Comparison of ENCODE assay signal across 27 cellular contexts in the genomic region with DNA sequence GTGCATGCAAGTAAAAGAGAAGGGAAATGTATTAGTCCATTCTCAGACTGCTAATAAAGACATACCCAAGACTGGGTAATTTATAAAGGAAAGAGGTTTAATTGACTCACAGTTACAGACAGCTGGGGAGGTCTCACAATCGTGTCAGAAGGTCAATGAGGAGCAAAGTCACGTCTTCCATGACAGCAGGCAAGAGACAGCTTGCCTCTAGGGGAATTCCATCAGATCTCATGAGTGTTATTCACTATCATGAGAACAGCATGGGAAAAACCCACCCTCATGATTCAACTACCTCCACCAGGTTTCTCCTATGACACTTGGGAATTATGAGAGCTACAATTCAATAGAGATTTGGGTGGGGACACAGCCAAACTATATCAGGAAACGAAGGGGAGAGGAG. TPM values are rescaled to one million over a fixed set of nuclear protein-coding genes. Genes with fewer than 3 reads are reported as not detected.
DNase-seq lines count a peak whose midpoint lies in the region; ATAC-seq and TF ChIP-seq lines count a peak whose summit lies in the region.
"Had no signal": no experiment of that assay in that cellular context is flagged by ENCODE, and none has a peak within 500 bp of the region (broad histone marks: within the 10 kb centered on the region; RNA-seq: fewer than 3 reads in every experiment).

No MANE protein-coding gene starts in this region.

- H3K4me1 Mint-ChIP-seq in activated T-helper 2 cell treated with anti-CD3 and anti-CD28 coated beads, Interferon-gamma antibody, Interleukin-2, Interleukin-4, amounts not matched to agents 10 μg/mL and 5 μg/mL and 100 μg/mL, durations not matched to agents 14 hours and 24 hours and 36 hours (ENCODE audit: low read depth): peaks cover 16% of the 10 kb centered on the region
- H3K4me1 Mint-ChIP-seq: CD4-positive, alpha-beta memory T cell had no signal

- H3K36me3 ChIP-seq in left lung: no peaks in the 10 kb centered on the region
- H3K36me3 ChIP-seq: esophagus squamous epithelium, ovary, right atrium auricular region, tibial nerve had no signal

- in situ Hi-C loops in Caki2 (cut with HindIII; ENCODE audit: low pct_unique_long_range_greater_than_20kb, low sequenced_read_pairs): no loop called here

- H3K4me3 Mint-ChIP-seq in activated T-helper 2 cell treated with anti-CD3 and anti-CD28 coated beads, Interferon-gamma antibody, Interleukin-2, Interleukin-4, amounts not matched to agents 10 μg/mL and 5 μg/mL and 100 μg/mL, durations not matched to agents 14 hours and 24 hours and 36 hours (ENCODE audit: low read depth): no peak overlapping the region
- H3K4me3 Mint-ChIP-seq: CD4-positive, alpha-beta memory T cell; HFFc6; natural killer cell treated with Interleukin-12 subunit alpha and Interleukin-12 subunit beta and Interleukin-15 and Interleukin-18, amount 100 ng/mL, for 72 hours had no signal

- H3K27me3 Mint-ChIP-seq in activated T-helper 2 cell treated with anti-CD3 and anti-CD28 coated beads, Interferon-gamma antibody, Interleukin-2, Interleukin-4, amounts not matched to agents 10 μg/mL and 5 μg/mL and 100 μg/mL, durations not matched to agents 14 hours and 24 hours and 36 hours (ENCODE audit: low read depth): no peaks in the 10 kb centered on the region
- H3K27me3 Mint-ChIP-seq: CD4-positive, alpha-beta memory T cell; natural killer cell treated with Interleukin-12 subunit alpha and Interleukin-12 subunit beta and Interleukin-15 and Interleukin-18, amount 100 ng/mL, for 72 hours had no signal

- no peak for TF ChIP-seq CTCF in GM12865 (IDR thresholded peaks at IDR 0.05; ENCODE audit: insufficient read depth, low read depth, low read length, missing control alignments)
- no peak for TF ChIP-seq CTCF in left lung (IDR thresholded peaks at IDR 0.05)

- H3K4me3 ChIP-seq in GM12865 (ENCODE audit: low read depth, low read length): no peak overlapping the region
- no peak overlapping the region for H3K4me3 ChIP-seq in left lung
- H3K4me3 ChIP-seq: esophagus squamous epithelium, ovary, right atrium auricular region, tibial nerve had no signal

- H3K9me3 Mint-ChIP-seq in activated T-helper 2 cell treated with anti-CD3 and anti-CD28 coated beads, Interferon-gamma antibody, Interleukin-2, Interleukin-4, amounts not matched to agents 10 μg/mL and 5 μg/mL and 100 μg/mL, durations not matched to agents 14 hours and 24 hours and 36 hours: peaks cover 57% of the 10 kb centered on the region

- H3K36me3 Mint-ChIP-seq in activated T-helper 2 cell treated with anti-CD3 and anti-CD28 coated beads, Interferon-gamma antibody, Interleukin-2, Interleukin-4, amounts not matched to agents 10 μg/mL and 5 μg/mL and 100 μg/mL, durations not matched to agents 14 hours and 24 hours and 36 hours (ENCODE audit: low read depth): peaks cover 41% of the 10 kb centered on the region
- H3K36me3 Mint-ChIP-seq: CD4-positive, alpha-beta memory T cell; natural killer cell treated with Interleukin-12 subunit alpha and Interleukin-12 subunit beta and Interleukin-15 and Interleukin-18, amount 100 ng/mL, for 72 hours had no signal

- H3K27ac ChIP-seq in left lung: no peak overlapping the region
- H3K27ac ChIP-seq: esophagus squamous epithelium, ovary, right atrium auricular region, RWPE1, tibial nerve had no signal

- intact Hi-C loops in activated T-helper 2 cell treated with anti-CD3 and anti-CD28 coated beads, Interferon-gamma antibody, Interleukin-2, Interleukin-4, amounts not matched to agents 10 μg/mL and 5 μg/mL and 100 μg/mL, durations not matched to agents 14 hours and 24 hours and 36 hours (cut with micrococcal nuclease): loop anchor here (1.0 to 10.0 kb wide), 2 partner anchors 8 to 1936 kb away; a partner anchor contains a TSS
- intact Hi-C loops in left lung (cut with DNase I): no loop called here

- no peaks in the 10 kb centered on the region for H3K4me1 ChIP-seq in left lung
- H3K4me1 ChIP-seq: esophagus squamous epithelium, right atrium auricular region, tibial nerve had no signal

- peaks cover 0 to 12% of the 10 kb centered on the region in 2 donors for H3K9me3 ChIP-seq in left lung
- H3K9me3 ChIP-seq: ovary, right atrium auricular region had no signal

- H3K27me3 ChIP-seq in left lung: no peaks in the 10 kb centered on the region
- H3K27me3 ChIP-seq: esophagus squamous epithelium, ovary, right atrium auricular region, tibial nerve had no signal

- H3K27ac Mint-ChIP-seq in activated T-helper 2 cell treated with anti-CD3 and anti-CD28 coated beads, Interferon-gamma antibody, Interleukin-2, Interleukin-4, amounts not matched to agents 10 μg/mL and 5 μg/mL and 100 μg/mL, durations not matched to agents 14 hours and 24 hours and 36 hours: peak overlapping the region; percentile 90
- H3K27ac Mint-ChIP-seq: CD4-positive, alpha-beta memory T cell; HFFc6; natural killer cell treated with Interleukin-12 subunit alpha and Interleukin-12 subunit beta and Interleukin-15 and Interleukin-18, amount 100 ng/mL, for 72 hours had no signal

- DNase-seq in Caki2 (ENCODE audit: low read depth) (peak; percentile 13), GM12865 (ENCODE audit: low read depth) (peak; percentile 0), left lung (no peak)
- DNase-seq in activated T-helper 2 cell treated with anti-CD3 and anti-CD28 coated beads, Interferon-gamma antibody, Interleukin-2, Interleukin-4, amounts not matched to agents 10 μg/mL and 5 μg/mL and 100 μg/mL, durations not matched to agents 14 hours and 24 hours and 36 hours (ENCODE audit: low spot score): no peak
- DNase-seq in stimulated activated CD4-positive, alpha-beta T cell treated with anti-CD3 and anti-CD28 coated beads, Interleukin-2, amount 100 ng/mL, for 4 hours (ENCODE audit: low read depth): peak; percentile 33
- DNase-seq: CD4-positive, alpha-beta memory T cell; DMS153; effector memory CD4-positive, alpha-beta T cell; esophagus squamous epithelium; GDM1; HFFc6; left colon; NCI-H1417 treated with DMSO at 0.1 percent for 48 hours; NCI-H510A treated with DMSO at 0.1 percent for 48 hours; ovary; stimulated activated naive CD4-positive, alpha-beta T cell; SW 1271 had no signal

- ATAC-seq in left lung (no peak), HG03097 (IDR thresholded peaks at IDR 0.05; ENCODE audit: low FRiP score, unreplicated experiment) (no peak), GM21515 (IDR thresholded peaks at IDR 0.05; ENCODE audit: unreplicated experiment) (no peak)
- ATAC-seq: HepG2; left colon; natural killer cell treated with Interleukin-12 subunit alpha and Interleukin-12 subunit beta and Interleukin-15 and Interleukin-18, amount 100 ng/mL, for 72 hours had no signal

RNA-seq across cellular contexts. Expression of a gene that starts 8.1 kb away (rescaled TPM):
- total RNA-seq in Caki2 (2014; rRNA removed; shearing (Covaris generic); ENCODE audit: low replicate concordance): not detected in 2 replicates
- total RNA-seq in activated T-helper 2 cell treated with anti-CD3 and anti-CD28 coated beads, Interferon-gamma antibody, Interleukin-2, Interleukin-4, amounts not matched to agents 10 μg/mL and 5 μg/mL and 100 μg/mL, durations not matched to agents 14 hours and 24 hours and 36 hours: not detected in 2 replicates
- total RNA-seq in left lung: not detected
- total RNA-seq: astrocyte; CD4-positive, alpha-beta memory T cell; chondrocyte; esophagus squamous epithelium; HepG2; HFFc6; left colon; mesenteric fat pad; natural killer cell treated with Interleukin-12 subunit alpha and Interleukin-12 subunit beta and Interleukin-15 and Interleukin-18, amount 100 ng/mL, for 72 hours; ovary; right atrium auricular region; tibial nerve had no signal

RNA-seq across cellular contexts. Expression of a gene that starts 36.6 kb away (rescaled TPM):
- total RNA-seq in Caki2 (2014; rRNA removed; shearing (Covaris generic); ENCODE audit: low replicate concordance): not detected in 2 replicates
- total RNA-seq in activated T-helper 2 cell treated with anti-CD3 and anti-CD28 coated beads, Interferon-gamma antibody, Interleukin-2, Interleukin-4, amounts not matched to agents 10 μg/mL and 5 μg/mL and 100 μg/mL, durations not matched to agents 14 hours and 24 hours and 36 hours: not detected in 2 replicates
- not detected for total RNA-seq in left lung
- total RNA-seq: astrocyte; CD4-positive, alpha-beta memory T cell; chondrocyte; esophagus squamous epithelium; HepG2; HFFc6; left colon; mesenteric fat pad; natural killer cell treated with Interleukin-12 subunit alpha and Interleukin-12 subunit beta and Interleukin-15 and Interleukin-18, amount 100 ng/mL, for 72 hours; ovary; right atrium auricular region; tibial nerve had no signal

RNA-seq across cellular contexts. Expression of a gene that starts 44.7 kb away (rescaled TPM):
- total RNA-seq in Caki2 (2014; rRNA removed; shearing (Covaris generic); ENCODE audit: low replicate concordance): not detected in 2 replicates
- not detected in 2 replicates for total RNA-seq in activated T-helper 2 cell treated with anti-CD3 and anti-CD28 coated beads, Interferon-gamma antibody, Interleukin-2, Interleukin-4, amounts not matched to agents 10 μg/mL and 5 μg/mL and 100 μg/mL, durations not matched to agents 14 hours and 24 hours and 36 hours
- total RNA-seq in left lung: not detected
- total RNA-seq: astrocyte; CD4-positive, alpha-beta memory T cell; chondrocyte; esophagus squamous epithelium; HepG2; HFFc6; left colon; mesenteric fat pad; natural killer cell treated with Interleukin-12 subunit alpha and Interleukin-12 subunit beta and Interleukin-15 and Interleukin-18, amount 100 ng/mL, for 72 hours; ovary; right atrium auricular region; tibial nerve had no signal

Comparison
In these comparisons a context has a peak if more than half of its experiments do, and no peak if none do; other contexts are left out.
1. DNase-seq: peak in Caki2 (single experiment), GM12865 (single experiment) and stimulated activated CD4-positive, alpha-beta T cell treated with anti-CD3 and anti-CD28 coated beads, Interleukin-2, amount 100 ng/mL, for 4 hours (single experiment); none in activated T-helper 2 cell treated with anti-CD3 and anti-CD28 coated beads, Interferon-gamma antibody, Interleukin-2, Interleukin-4, amounts not matched to agents 10 μg/mL and 5 μg/mL and 100 μg/mL, durations not matched to agents 14 hours and 24 hours and 36 hours (single experiment) and left lung (0 of 2).